ENCODE assay signal across 20 cellular contexts in the genomic region with DNA sequence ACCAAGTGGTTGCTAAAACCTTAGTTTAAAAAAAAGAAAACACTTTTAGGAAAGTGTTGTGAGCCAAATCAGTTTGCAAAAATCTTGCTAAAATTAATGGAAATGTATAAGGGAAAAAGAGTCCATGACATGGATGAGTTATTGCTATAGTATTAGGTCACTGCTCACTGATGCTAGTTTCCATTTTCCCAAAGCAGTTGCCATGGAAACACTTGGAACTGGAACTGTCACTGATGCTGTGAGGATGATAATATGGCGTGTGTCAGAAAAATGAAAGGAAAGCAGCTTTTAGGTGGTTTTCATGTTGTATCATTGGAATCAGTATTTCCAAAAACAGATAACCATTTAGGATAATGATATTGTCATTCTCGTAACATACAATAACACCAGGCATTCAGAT.
A peak's percentile ranks its signal among the peaks of the same experiment; 100 is the strongest.
DNase-seq lines count a peak whose midpoint lies in the region; FAIRE-seq and TF ChIP-seq lines count a peak whose summit lies in the region.
"Had no signal": no experiment of that assay in that cellular context is flagged by ENCODE, and none has a peak within 500 bp of the region (broad histone marks: within the 10 kb centered on the region; RNA-seq: fewer than 3 reads in every experiment).

No MANE protein-coding gene starts in this region.

- no peak overlapping the region for H2BK5ac ChIP-seq in H1 (ENCODE audit: low read depth, low read length)

- no peaks in the 10 kb centered on the region for H3K4me1 ChIP-seq in HEK293 (ENCODE audit: control insufficient read depth, insufficient read depth, low read length)
- H3K4me1 ChIP-seq in H1 (replicated peaks in 1 of 4; ENCODE audit: control insufficient read depth in 3 of 4, insufficient read depth in 4 of 4, low read length in 3 of 4) = no peaks in the 10 kb centered on the region
- H3K4me1 ChIP-seq in OCI-LY7 (ENCODE audit: insufficient read depth, low read length, poor library complexity, severe bottlenecking) = no peaks in the 10 kb centered on the region
- H3K4me1 ChIP-seq: Caco-2, Peyer's patch had no signal

- H2AK5ac ChIP-seq in H1 (ENCODE audit: low read depth, low read length) = no peak overlapping the region

- H3K4me3 ChIP-seq in HEK293 (ENCODE audit: low read depth, low read length) = no peak overlapping the region
- no peak overlapping the region for H3K4me3 ChIP-seq in H1 (ENCODE audit: extremely low read depth in 1 of 4, insufficient read depth in 2 of 4, low read depth in 3 of 4, low read length in 4 of 4)
- H3K4me3 ChIP-seq in OCI-LY7 (ENCODE audit: low read depth, low read length, poor library complexity, severe bottlenecking) = no peak overlapping the region
- H3K4me3 ChIP-seq: BLaER1 treated with 17β-estradiol and CSF1 and Interleukin-3, amounts not matched to agents 10 nM and 100 nM; Peyer's patch had no signal

- no peak overlapping the region for H2BK20ac ChIP-seq in H1 (ENCODE audit: low read length)

- H2AFZ ChIP-seq in H1 (ENCODE audit: low read length) = no peak overlapping the region
- H2AFZ ChIP-seq in OCI-LY7 (ENCODE audit: low read length) = no peak overlapping the region

- POLR2A ChIA-PET in HEK293 (lab: Yijun Ruan, JAX) = no interaction called here
- POLR2A ChIA-PET in H1 (lab: Charles Lee; ENCODE audit: partially characterized antibody) = no interaction called here
- POLR2A ChIA-PET in OCI-LY7 (lab: Charles Lee) = interaction anchor here (0.7 to 1.6 kb wide), 2 partner anchors 16 to 20 kb away, joined by 3 read pairs; no protein-coding TSS in a partner anchor

- TF ChIP-seq RAD21 in H1 (IDR thresholded peaks at IDR 0.05 in 1 of 2, conservative IDR thresholded peaks at IDR 0.05 in 1 of 2; ENCODE audit: low read depth in 2 of 2, low read length in 2 of 2) = no peak

- H3K56ac ChIP-seq in H1 (replicated peaks; ENCODE audit: insufficient read length, low read depth, low read length) = no peak overlapping the region

- H3K18ac ChIP-seq in H1 (ENCODE audit: extremely low read depth, low read length) = no peak overlapping the region

- TF ChIP-seq CTCF in HEK293 (tag by site-specific recombination; IDR thresholded peaks at IDR 0.05) (no peak), H1 (IDR thresholded peaks at IDR 0.05; ENCODE audit: control extremely low read depth in 1 of 3, insufficient read depth in 1 of 3, low read depth in 1 of 3, low read length in 3 of 3) (no peak), OCI-LY7 (conservative IDR thresholded peaks at IDR 0.05; ENCODE audit: low read length) (no peak)

- H3K23ac ChIP-seq in H1 (ENCODE audit: insufficient read length) = no peak overlapping the region

- H3K4me2 ChIP-seq in H1 (ENCODE audit: insufficient read depth in 1 of 2, low read depth in 2 of 2, low read length in 2 of 2) (no peak overlapping the region), OCI-LY7 (ENCODE audit: low read length) (no peak overlapping the region)
- H3K4me2 ChIP-seq: BLaER1 treated with 17β-estradiol and CSF1 and Interleukin-3, amounts not matched to agents 10 nM and 100 nM had no signal

- H4K8ac ChIP-seq in H1 (ENCODE audit: extremely low read depth, insufficient read depth, low read length) = no peak overlapping the region

- WGBS in H1 (ENCODE audit: extremely low coverage in 1 of 2, insufficient coverage in 1 of 2, insufficient read length in 1 of 2, insufficient replicate concordance in 2 of 2, low coverage in 1 of 2, low lambda C conversion rate in 2 of 2, missing lambda C conversion rate in 1 of 2), 2 experiments = 90% methylated on average over 2 of the region's 2 CpGs; no CpG with 5 or more reads in 1 of the 2 experiments

- TF ChIP-seq EP300 in H1 (IDR thresholded peaks at IDR 0.05; ENCODE audit: borderline replicate concordance in 1 of 2, low read depth in 2 of 2, low read length in 2 of 2) = no peak

- H3K9ac ChIP-seq in H1 (replicated peaks in 1 of 4; ENCODE audit: extremely low read depth in 1 of 4, low read depth in 3 of 4, low read length in 3 of 4) = no peak overlapping the region
- H3K9ac ChIP-seq: BLaER1 treated with 17β-estradiol and CSF1 and Interleukin-3, amounts not matched to agents 10 nM and 100 nM had no signal

- DNase-seq in NCI-H2227 treated with DMSO at 0.1 percent for 48 hours (lab: John Stamatoyannopoulos, UW) (peak; percentile 9), H1 (ENCODE audit: low read depth in 1 of 2, low spot score in 2 of 2) (no peak), putamen (ENCODE audit: low spot score) (peak; percentile 56), ACHN (no peak), OCI-LY7 (ENCODE audit: low spot score) (no peak)
- DNase-seq in effector CD8-positive, alpha-beta T cell (lab: John Stamatoyannopoulos, UW) = no peak
- DNase-seq: Caco-2; CD4-positive, alpha-beta memory T cell; DMS 273 treated with DMSO at 0.1 percent for 48 hours; Karpas-422; MV-4-11; NCI-H1105 treated with DMSO at 0.1 percent for 48 hours; NCI-H1694; NCI-H2081; NCI-H510A treated with DMSO at 0.1 percent for 48 hours; NCI-H82; Peyer's patch had no signal

- no peak overlapping the region for H3K14ac ChIP-seq in H1 (ENCODE audit: insufficient read length)

- H4K20me1 ChIP-seq in H1 (replicated peaks in 1 of 2; ENCODE audit: control insufficient read depth in 1 of 2, insufficient read depth in 2 of 2, low read length in 2 of 2) (no peaks in the 10 kb centered on the region), OCI-LY7 (ENCODE audit: insufficient read depth, low read length) (no peaks in the 10 kb centered on the region)
- H4K20me1 ChIP-seq: BLaER1 treated with 17β-estradiol and CSF1 and Interleukin-3, amounts not matched to agents 10 nM and 100 nM had no signal

- H3K4ac ChIP-seq in H1 (replicated peaks; ENCODE audit: insufficient read length, low read depth, low read length) = no peak overlapping the region

- H3K36me3 ChIP-seq in HEK293 (ENCODE audit: control insufficient read depth in 2 of 2, insufficient read depth in 1 of 2, low read length in 2 of 2) (no peaks in the 10 kb centered on the region; a peak in 1 of 3 replicates), H1 (ENCODE audit: control insufficient read depth in 2 of 4, insufficient read depth in 4 of 4, low read length in 3 of 4) (no peaks in the 10 kb centered on the region), OCI-LY7 (ENCODE audit: insufficient read depth, low read length) (no peaks in the 10 kb centered on the region)

- H2BK12ac ChIP-seq in H1 (ENCODE audit: low read depth, low read length) = no peak overlapping the region

- no peak overlapping the region for H2BK15ac ChIP-seq in H1 (ENCODE audit: low read length)

- BruUV-seq in OCI-LY7 (replicated peaks; lab: Mats Ljungman, UMichigan) = no TSS peak

- H4K91ac ChIP-seq in H1 (replicated peaks; ENCODE audit: insufficient read length, low read length) = no peak overlapping the region

- FAIRE-seq in H1 (lab: Jason Lieb, UNC) = peak; percentile 58
- FAIRE-seq: GM18507 had no signal

- H3K27me3 ChIP-seq in H1 (replicated peaks in 1 of 4; ENCODE audit: control insufficient read depth in 3 of 4, extremely low read depth in 1 of 4, insufficient read depth in 3 of 4, low read length in 3 of 4) = no peaks in the 10 kb centered on the region
- H3K27me3 ChIP-seq: BLaER1 treated with 17β-estradiol and CSF1 and Interleukin-3, amounts not matched to agents 10 nM and 100 nM; Peyer's patch had no signal

- no peaks in the 10 kb centered on the region for H3K23me2 ChIP-seq in H1 (ENCODE audit: low read depth, low read length)

- in situ Hi-C loops in ACHN (cut with HindIII; ENCODE audit: low pct_ligation_motif_present, low pct_unique_long_range_greater_than_20kb, low sequenced_read_pairs) = no loop called here

- H3K79me2 ChIP-seq in H1 (ENCODE audit: control insufficient read depth in 1 of 2, insufficient read depth in 2 of 2, low read length in 2 of 2) (no peaks in the 10 kb centered on the region), OCI-LY7 (ENCODE audit: insufficient read depth, low read depth, low read length) (no peaks in the 10 kb centered on the region)

- intact Hi-C loops in OCI-LY7 (cut with micrococcal nuclease; ENCODE audit: unreplicated experiment) = no loop called here

- H4K5ac ChIP-seq in H1 (ENCODE audit: insufficient read length, low read depth, low read length) = no peak overlapping the region

- TF ChIP-seq POLR2A in H1 (IDR thresholded peaks at IDR 0.05; ENCODE audit: control extremely low read depth in 1 of 2, low read depth in 2 of 2, low read length in 2 of 2) = no peak

- H3K9me3 ChIP-seq in HEK293 (ENCODE audit: control insufficient read depth, insufficient read depth, low read depth, low read length) = no peaks in the 10 kb centered on the region
- no peaks in the 10 kb centered on the region for H3K9me3 ChIP-seq in H1 (ENCODE audit: insufficient read depth in 2 of 2, low read depth in 1 of 2, low read length in 1 of 2)
- H3K9me3 ChIP-seq in OCI-LY7 (ENCODE audit: low read length) = no peaks in the 10 kb centered on the region
- H3K9me3 ChIP-seq: BLaER1 treated with 17β-estradiol and CSF1 and Interleukin-3, amounts not matched to agents 10 nM and 100 nM; Caco-2; Peyer's patch had no signal

- CTCF ChIA-PET in HEK293 (lab: Yijun Ruan, JAX) = no interaction called here
- CTCF ChIA-PET in H1 (lab: Charles Lee; ENCODE audit: partially characterized antibody) = no interaction called here
- CTCF ChIA-PET in OCI-LY7 (lab: Charles Lee; ENCODE audit: unreplicated experiment) = no interaction called here

- H3K27ac ChIP-seq in HEK293 (ENCODE audit: extremely low read depth, low read depth, low read length) = no peak overlapping the region
- H3K27ac ChIP-seq in H1 (ENCODE audit: low read depth, low read length) = no peak overlapping the region
- H3K27ac ChIP-seq in OCI-LY7 (ENCODE audit: low read depth, low read length, poor library complexity, severe bottlenecking) = no peak overlapping the region
- H3K27ac ChIP-seq: BLaER1 treated with 17β-estradiol and CSF1 and Interleukin-3, amounts not matched to agents 10 nM and 100 nM; Peyer's patch had no signal

- no peaks in the 10 kb centered on the region for H3K79me1 ChIP-seq in H1 (ENCODE audit: low read depth, low read length)

- H2BK120ac ChIP-seq in H1 (replicated peaks; ENCODE audit: low read depth, low read length) = no peak overlapping the region

- no peaks in the 10 kb centered on the region for H3K9me2 ChIP-seq in OCI-LY7 (ENCODE audit: insufficient read depth, low read length)

TF ChIP-seq in HEK293, 187 proteins besides CTCF, POLR2A, EP300 and RAD21 (continues in another document):
- TF ChIP-seq ZNF664 (tag by site-specific recombination; IDR thresholded peaks at IDR 0.05) (peak; percentile 81), PRDM1 (tag by site-specific recombination; IDR thresholded peaks at IDR 0.05) (0 out of 2 replicates have a peak, but pooled peaks have one; percentile 43), ZBTB48 (tag by site-specific recombination; IDR thresholded peaks at IDR 0.05) (no peak), ZNF24 (tag by site-specific recombination; IDR thresholded peaks at IDR 0.05) (no peak), ZNF571 (tag by site-specific recombination; IDR thresholded peaks at IDR 0.05) (no peak)

TF ChIP-seq in H1, 55 proteins besides CTCF, POLR2A, EP300 and RAD21:
- TF ChIP-seq JUND (IDR thresholded peaks at IDR 0.05; ENCODE audit: low read length) = no peak
- TF ChIP-seq FOSL1 (IDR thresholded peaks at IDR 0.05; ENCODE audit: insufficient read depth, low read depth, low read length) = no peak
- TF ChIP-seq HDAC6 (IDR thresholded peaks at IDR 0.05; ENCODE audit: low read depth, low read length) = no peak
- TF ChIP-seq TEAD4 (IDR thresholded peaks at IDR 0.05; ENCODE audit: low read depth, low read length) = no peak

Comparison
In these comparisons a context has a peak if more than half of its experiments do, and no peak if none do; other contexts are left out.
1. DNase-seq: peak in NCI-H2227 treated with DMSO at 0.1 percent for 48 hours (single experiment) and putamen (single experiment); none in H1 (0 of 2), effector CD8-positive, alpha-beta T cell (single experiment), ACHN (single experiment) and OCI-LY7 (single experiment).